In the genomic region with DNA sequence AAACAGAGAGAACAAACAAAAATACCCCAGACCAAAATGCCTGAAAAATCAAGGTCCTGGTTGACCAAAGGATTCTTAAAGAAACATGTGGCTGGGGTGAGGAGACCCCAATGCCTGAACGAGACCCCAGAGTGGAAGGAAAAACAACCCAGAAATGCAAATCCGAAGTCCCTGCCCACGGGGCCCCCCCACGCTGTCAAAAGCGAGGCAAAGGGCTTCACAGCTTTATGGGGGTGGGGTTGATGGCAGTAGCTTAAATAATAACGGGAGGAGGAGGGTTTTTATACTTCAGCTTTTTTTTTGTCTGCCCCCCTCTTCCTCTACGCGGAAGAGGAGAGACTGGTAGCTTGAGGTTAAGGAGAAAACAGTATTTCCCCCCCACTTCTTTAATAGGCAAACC, we compare ENCODE assay signal across 26 cellular contexts. TPM values are rescaled to one million over a fixed set of nuclear protein-coding genes. Genes with fewer than 3 reads are reported as not detected.
DNase-seq lines count a peak whose midpoint lies in the region; ATAC-seq and TF ChIP-seq lines count a peak whose summit lies in the region.
"Had no signal": no experiment of that assay in that cellular context is flagged by ENCODE, and none has a peak within 500 bp of the region (broad histone marks: within the 10 kb centered on the region; RNA-seq: fewer than 3 reads in every experiment).

No MANE protein-coding gene starts in this region.

- H3K27ac Mint-ChIP-seq in activated naive CD4-positive, alpha-beta T cell treated with anti-CD3 and anti-CD28 coated beads, Interleukin-2, amount 50 U/mL, for 24 hours = peak overlapping the region; percentile 62
- H3K27ac Mint-ChIP-seq in activated naive CD4-positive, alpha-beta T cell treated with anti-CD3 and anti-CD28 coated beads, Interleukin-2, amount 50 U/mL, for 72 hours = peak overlapping the region in 1 of 2 donors; percentile 57
- H3K27ac Mint-ChIP-seq in stimulated activated memory B cell treated with anti-CD40 and anti-IgM and Interleukin-4, amounts not matched to agents 10 μg/mL and 1 μg/mL and 100 μg/mL, for 72 hours = peak overlapping the region; percentile 69

- no peak for ATAC-seq in activated naive CD4-positive, alpha-beta T cell treated with anti-CD3 and anti-CD28 coated beads, Interleukin-2, amount 50 U/mL, for 72 hours
- ATAC-seq in stimulated activated memory B cell treated with anti-CD40 and anti-IgM and Interleukin-4, amounts not matched to agents 10 μg/mL and 1 μg/mL and 100 μg/mL, for 72 hours = no peak
- no peak for ATAC-seq in HG03457 (IDR thresholded peaks at IDR 0.05; ENCODE audit: unreplicated experiment)
- ATAC-seq: activated CD4-positive, CD25-positive, alpha-beta regulatory T cell treated with anti-CD3 and anti-CD28 coated beads, Interleukin-2, amount 50 U/mL, for 24 hours; PC-3; psoas muscle had no signal

- no peaks in the 10 kb centered on the region for H3K9me3 Mint-ChIP-seq in activated naive CD4-positive, alpha-beta T cell treated with anti-CD3 and anti-CD28 coated beads, Interleukin-2, amount 50 U/mL, for 24 hours
- no peaks in the 10 kb centered on the region for H3K9me3 Mint-ChIP-seq in activated naive CD4-positive, alpha-beta T cell treated with anti-CD3 and anti-CD28 coated beads, Interleukin-2, amount 50 U/mL, for 72 hours
- no peaks in the 10 kb centered on the region for H3K9me3 Mint-ChIP-seq in stimulated activated memory B cell treated with anti-CD40 and anti-IgM and Interleukin-4, amounts not matched to agents 10 μg/mL and 1 μg/mL and 100 μg/mL, for 72 hours
- H3K9me3 Mint-ChIP-seq: naive B cell had no signal

- H3K4me3 Mint-ChIP-seq in activated naive CD4-positive, alpha-beta T cell treated with anti-CD3 and anti-CD28 coated beads, Interleukin-2, amount 50 U/mL, for 24 hours = no peak overlapping the region
- H3K4me3 Mint-ChIP-seq in stimulated activated memory B cell treated with anti-CD40 and anti-IgM and Interleukin-4, amounts not matched to agents 10 μg/mL and 1 μg/mL and 100 μg/mL, for 72 hours = no peak overlapping the region

- DNase-seq in activated naive CD4-positive, alpha-beta T cell treated with anti-CD3 and anti-CD28 coated beads, Interleukin-2, amount 50 U/mL, for 72 hours (ENCODE audit: low spot score in 2 of 2) = no peak
- DNase-seq in cerebellar cortex (ENCODE audit: low spot score) = no peak
- DNase-seq in T1000 (lab: John Stamatoyannopoulos, UW) = no peak
- DNase-seq: ACHN; activated naive CD4-positive, alpha-beta T cell; DMS153; esophagus squamous epithelium; glutamatergic neuron; naive B cell; NCI-H1417 treated with DMSO at 0.1 percent for 48 hours; NCI-H2171 treated with DMSO at 0.1 percent for 48 hours; NCI-H69; PC-3; psoas muscle; SJCRH30; spleen; T-helper 2 cell; trophoblast cell had no signal

- H3K27ac ChIP-seq in VCaP = peak overlapping the region; percentile 63
- H3K27ac ChIP-seq in cingulate gyrus (ENCODE audit: low read depth, low read length) = peak overlapping the region; percentile 19
- H3K27ac ChIP-seq: C4-2B, esophagus squamous epithelium, psoas muscle, SJCRH30, spleen had no signal

- H3K27me3 Mint-ChIP-seq in activated naive CD4-positive, alpha-beta T cell treated with anti-CD3 and anti-CD28 coated beads, Interleukin-2, amount 50 U/mL, for 24 hours = no peaks in the 10 kb centered on the region
- H3K27me3 Mint-ChIP-seq in stimulated activated memory B cell treated with anti-CD40 and anti-IgM and Interleukin-4, amounts not matched to agents 10 μg/mL and 1 μg/mL and 100 μg/mL, for 72 hours = no peaks in the 10 kb centered on the region
- H3K27me3 Mint-ChIP-seq: naive B cell had no signal

- H3K4me1 Mint-ChIP-seq in activated naive CD4-positive, alpha-beta T cell treated with anti-CD3 and anti-CD28 coated beads, Interleukin-2, amount 50 U/mL, for 24 hours = peaks cover 35% of the 10 kb centered on the region
- peaks cover 39% of the 10 kb centered on the region for H3K4me1 Mint-ChIP-seq in stimulated activated memory B cell treated with anti-CD40 and anti-IgM and Interleukin-4, amounts not matched to agents 10 μg/mL and 1 μg/mL and 100 μg/mL, for 72 hours

- TF ChIP-seq CTCF in VCaP (conservative IDR thresholded peaks at IDR 0.05) = no peak

- H3K36me3 Mint-ChIP-seq in activated naive CD4-positive, alpha-beta T cell treated with anti-CD3 and anti-CD28 coated beads, Interleukin-2, amount 50 U/mL, for 24 hours = peaks cover 4% of the 10 kb centered on the region
- H3K36me3 Mint-ChIP-seq in activated naive CD4-positive, alpha-beta T cell treated with anti-CD3 and anti-CD28 coated beads, Interleukin-2, amount 50 U/mL, for 72 hours = no peaks in the 10 kb centered on the region
- peaks cover 33% of the 10 kb centered on the region for H3K36me3 Mint-ChIP-seq in stimulated activated memory B cell treated with anti-CD40 and anti-IgM and Interleukin-4, amounts not matched to agents 10 μg/mL and 1 μg/mL and 100 μg/mL, for 72 hours

RNA-seq across cellular contexts. Expression of gene QPCTL, which starts 18.3 kb away (rescaled TPM):
- 10 to 100 TPM; 21.0 to 30.6 TPM for total RNA-seq in activated naive CD4-positive, alpha-beta T cell treated with anti-CD3 and anti-CD28 coated beads, Interleukin-2, amount 50 U/mL, for 72 hours

RNA-seq across cellular contexts. Expression of gene SNRPD2, which starts 19.0 kb away (rescaled TPM):
- total RNA-seq in activated naive CD4-positive, alpha-beta T cell treated with anti-CD3 and anti-CD28 coated beads, Interleukin-2, amount 50 U/mL, for 72 hours = 100 to 1,000 TPM; 755 to 839 TPM

RNA-seq across cellular contexts. Expression of gene FBXO46, which starts 20.0 kb away (rescaled TPM):
- total RNA-seq in activated naive CD4-positive, alpha-beta T cell treated with anti-CD3 and anti-CD28 coated beads, Interleukin-2, amount 50 U/mL, for 72 hours = 10 to 100 TPM; 40.1 to 47.9 TPM

RNA-seq across cellular contexts. Expression of gene MEIOSIN, which starts 22.5 kb away (rescaled TPM):
- under 1 TPM in 1 of 2 donors, not detected in 1; 0.48 TPM for total RNA-seq in activated naive CD4-positive, alpha-beta T cell treated with anti-CD3 and anti-CD28 coated beads, Interleukin-2, amount 50 U/mL, for 72 hours
- total RNA-seq: esophagus squamous epithelium, lower leg skin, PC-3, psoas muscle, SJCRH30, spleen had no signal

RNA-seq across cellular contexts. Expression of gene GIPR, which starts 42.7 kb away (rescaled TPM):
- 10 to 100 TPM in 1 of 2 donors, 1 to 10 TPM in 1; 7.0 to 15.7 TPM for total RNA-seq in activated naive CD4-positive, alpha-beta T cell treated with anti-CD3 and anti-CD28 coated beads, Interleukin-2, amount 50 U/mL, for 72 hours
- total RNA-seq: psoas muscle had no signal
